Comparison of ENCODE assay signal across 8 cellular contexts in genomic region chr7:151081170-151082101, GRCh38.
DNase-seq lines count a peak whose midpoint lies in the region; ATAC-seq and TF ChIP-seq lines count a peak whose summit lies in the region.

No MANE protein-coding gene starts in this region.

- H3K9me3 ChIP-seq in duodenal mucosa (ENCODE audit: control insufficient read depth in 1 of 2, low read length in 2 of 2) (no peaks in the 10 kb centered on the region), muscle layer of colon (ENCODE audit: low read length) (no peaks in the 10 kb centered on the region)

- no peak for TF ChIP-seq CTCF in GM12865 (IDR thresholded peaks at IDR 0.05; ENCODE audit: insufficient read depth, low read depth, low read length, missing control alignments)

- H3K4me1 ChIP-seq in duodenal mucosa (ENCODE audit: control insufficient read depth in 1 of 2, insufficient read depth in 2 of 2, low read length in 2 of 2) (peaks cover 31 to 54% of the 10 kb centered on the region in 2 donors), muscle layer of colon (ENCODE audit: insufficient read depth, low read length) (peaks cover 53% of the 10 kb centered on the region)

- peak overlapping the region; percentile 84 for H3K4me3 ChIP-seq in GM12865 (ENCODE audit: low read depth, low read length)
- H3K4me3 ChIP-seq in duodenal mucosa (ENCODE audit: low read depth in 1 of 2, low read length in 2 of 2) = peak overlapping the region; percentile 93 to 96
- H3K4me3 ChIP-seq in muscle layer of colon (ENCODE audit: low read depth in 1 of 2, low read length in 2 of 2) = peak overlapping the region; percentile 9 to 65

- H3K27me3 ChIP-seq in duodenal mucosa (ENCODE audit: control insufficient read depth in 1 of 2, insufficient read depth in 2 of 2, low read length in 2 of 2) = no peaks in the 10 kb centered on the region
- H3K27me3 ChIP-seq in muscle layer of colon (ENCODE audit: control insufficient read depth in 1 of 2, insufficient read depth in 2 of 2, low read length in 2 of 2) = no peaks in the 10 kb centered on the region

- no peak for DNase-seq in GM12865 (ENCODE audit: low read depth)
- peak; percentile 74 for DNase-seq in NCI-H69 (lab: John Stamatoyannopoulos, UW)
- no peak for DNase-seq in NCI-H146 treated with DMSO at 0.1 percent for 48 hours (lab: John Stamatoyannopoulos, UW; ENCODE audit: unreplicated experiment)
- DNase-seq in stimulated activated naive CD4-positive, alpha-beta T cell treated with Interleukin-2 at 50 U/mL for 16 hours (lab: John Stamatoyannopoulos, UW) = no peak

- H3K27ac ChIP-seq in duodenal mucosa (ENCODE audit: low read depth, low read length) (peak overlapping the region; percentile 93), muscle layer of colon (ENCODE audit: low read depth, low read length) (peak overlapping the region; percentile 91)

- peaks cover 0 to 19% of the 10 kb centered on the region in 2 donors for H3K36me3 ChIP-seq in duodenal mucosa (ENCODE audit: control insufficient read depth in 1 of 2, insufficient read depth in 2 of 2, low read length in 2 of 2)
- peaks cover under 1% of the 10 kb centered on the region for H3K36me3 ChIP-seq in muscle layer of colon (ENCODE audit: insufficient read depth, low read length)

- no peak for ATAC-seq in GM19467 (IDR thresholded peaks at IDR 0.05; ENCODE audit: unreplicated experiment)
- no peak for ATAC-seq in HG03442 (IDR thresholded peaks at IDR 0.05; ENCODE audit: unreplicated experiment)

- H3K9ac ChIP-seq in duodenal mucosa (ENCODE audit: low read depth in 1 of 2, low read length in 2 of 2) = peak overlapping the region; percentile 64 to 89
- H3K9ac ChIP-seq in muscle layer of colon (ENCODE audit: low read length) = peak overlapping the region; percentile 74

Comparison
In these comparisons a context has a peak if more than half of its experiments do, and no peak if none do; other contexts are left out.
1. H3K4me3 ChIP-seq: peak in every context shown above with its lines; median percentile 94 in duodenal mucosa; 84 in GM12865; 37 in muscle layer of colon.